Comparison of ENCODE assay signal across 1 cellular context in genomic region chr11:2445107-2445947, GRCh38.
TF ChIP-seq lines count a peak whose summit lies in the region.

No MANE protein-coding gene starts in this region.

TF ChIP-seq in H1, 55 proteins besides CTCF, POLR2A, EP300 and RAD21:
- TF ChIP-seq POU5F1 (IDR thresholded peaks at IDR 0.05; ENCODE audit: low read depth, low read length) (no peak), KDM4A (IDR thresholded peaks at IDR 0.05; ENCODE audit: low read depth, low read length, severe bottlenecking) (peak; percentile 92), PHF8 (conservative IDR thresholded peaks at IDR 0.05; ENCODE audit: low read depth, low read length) (0 out of 2 replicates have a peak, but pooled peaks have one; percentile 33), MAX (IDR thresholded peaks at IDR 0.05) (no peak; the same call in 1 of the 2 replicates), CTBP2 (IDR thresholded peaks at IDR 0.05; ENCODE audit: borderline replicate concordance, insufficient read depth, insufficient read length, low read length) (no peak), SAP30 (IDR thresholded peaks at IDR 0.05; ENCODE audit: insufficient read depth, insufficient replicate concordance, low read length) (no peak), YY1 (IDR thresholded peaks at IDR 0.05; ENCODE audit: low read depth, low read length) (no peak), USF2 (IDR thresholded peaks at IDR 0.05; ENCODE audit: low read length) (no peak), E2F6 (IDR thresholded peaks at IDR 0.05) (peak; percentile 56; the same call in 1 of the 2 replicates), JUN (IDR thresholded peaks at IDR 0.05; ENCODE audit: low read depth, low read length) (no peak), SUZ12 (IDR thresholded peaks at IDR 0.05; ENCODE audit: low read length) (peak; percentile 58; the same call in 1 of the 2 replicates), SIRT6 (IDR thresholded peaks at IDR 0.05; ENCODE audit: low read length) (no peak), RNF2 (IDR thresholded peaks at IDR 0.05; ENCODE audit: borderline replicate concordance, low read depth, low read length, missing control alignments, poor library complexity, severe bottlenecking) (no peak), GABPA (IDR thresholded peaks at IDR 0.05; ENCODE audit: borderline replicate concordance, insufficient read depth, low read length) (no peak), JUND (IDR thresholded peaks at IDR 0.05; ENCODE audit: low read length) (no peak), SP4 (IDR thresholded peaks at IDR 0.05; ENCODE audit: low read length) (no peak), TAF1 (IDR thresholded peaks at IDR 0.05; ENCODE audit: low read depth, low read length) (no peak), CBX8 (IDR thresholded peaks at IDR 0.05; ENCODE audit: borderline replicate concordance, low read depth, low read length) (no peak), RBBP5 (IDR thresholded peaks at IDR 0.05; ENCODE audit: borderline replicate concordance, low read depth, low read length) (0 out of 2 replicates have a peak, but pooled peaks have one; percentile 73), EZH2 (IDR thresholded peaks at IDR 0.05; ENCODE audit: low read depth, low read length, severe bottlenecking) (peak; percentile 57), RXRA (IDR thresholded peaks at IDR 0.05; ENCODE audit: insufficient read depth, low read depth, low read length) (no peak), GTF2F1 (IDR thresholded peaks at IDR 0.05; ENCODE audit: borderline replicate concordance, low read depth, low read length) (no peak), SP2 (IDR thresholded peaks at IDR 0.05; ENCODE audit: low read length) (no peak)
